15 cellular contexts compared by ENCODE assay signal in the genomic region with DNA sequence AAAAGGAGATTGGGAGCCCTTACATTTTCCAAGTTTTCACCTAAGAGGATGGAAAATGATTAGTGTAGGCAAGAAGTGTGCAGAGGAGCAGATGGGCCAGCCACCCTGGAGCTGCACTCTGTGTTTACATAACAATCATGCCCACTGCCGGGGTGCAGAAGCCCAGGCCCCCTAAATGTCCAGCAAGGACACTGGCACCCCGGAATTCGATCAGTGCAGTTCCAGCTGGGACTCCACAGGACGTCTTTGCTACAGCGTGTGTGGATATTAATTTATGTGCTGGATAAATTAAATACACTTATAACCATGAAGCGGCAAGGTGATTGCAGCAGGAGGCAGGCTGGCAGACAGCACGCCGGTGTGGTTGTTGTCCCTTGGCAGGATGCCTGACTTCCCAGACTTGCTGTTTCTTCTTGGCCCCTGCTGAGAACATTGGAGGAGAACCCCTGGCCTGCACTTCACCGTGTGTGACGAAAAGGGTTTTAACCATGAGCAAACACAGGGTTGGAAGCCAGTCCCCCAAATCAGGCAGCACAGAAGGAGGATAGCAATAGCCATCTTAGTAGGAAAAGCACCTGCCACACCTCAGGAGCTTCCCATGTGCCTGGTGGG.
A peak's percentile ranks its signal among the peaks of the same experiment; 100 is the strongest.
DNase-seq lines count a peak whose midpoint lies in the region; TF ChIP-seq lines count a peak whose summit lies in the region.
"Had no signal": no experiment of that assay in that cellular context is flagged by ENCODE, and none has a peak within 500 bp of the region (broad histone marks: within the 10 kb centered on the region; RNA-seq: fewer than 3 reads in every experiment).

No MANE protein-coding gene starts in this region.

- H3K79me1 ChIP-seq in H9 (ENCODE audit: insufficient read depth, low read depth, low read length, poor library complexity, severe bottlenecking): no peaks in the 10 kb centered on the region

- H4K5ac ChIP-seq in H9 (ENCODE audit: insufficient read length, low read depth, low read length): no peak overlapping the region

- H4K20me1 ChIP-seq in H9 (ENCODE audit: control insufficient read depth, insufficient read depth, insufficient read length): no peaks in the 10 kb centered on the region

- H3K4me3 Mint-ChIP-seq in H9 (peak overlapping the region; percentile 28 to 45), neural crest cell (peak overlapping the region; percentile 63)
- H3K4me3 Mint-ChIP-seq: activated naive CD8-positive, alpha-beta T cell; CD14-positive monocyte had no signal

- H4K91ac ChIP-seq in H9 (ENCODE audit: insufficient read length, low read depth, low read length): peak overlapping the region; percentile 6

- H3K4me1 Mint-ChIP-seq in H9: peaks cover 61 to 69% of the 10 kb centered on the region in 2 experiments
- H3K4me1 Mint-ChIP-seq in neural crest cell: peaks cover 68% of the 10 kb centered on the region
- H3K4me1 Mint-ChIP-seq: CD14-positive monocyte had no signal

- no peak overlapping the region for H2BK20ac ChIP-seq in H9 (ENCODE audit: low read depth, low read length, poor library complexity, severe bottlenecking)

- no peak for TF ChIP-seq CTCF in H9 (conservative IDR thresholded peaks at IDR 0.05)
- TF ChIP-seq CTCF in neural crest cell (conservative IDR thresholded peaks at IDR 0.05): no peak

- no peak overlapping the region for H2BK5ac ChIP-seq in H9 (ENCODE audit: insufficient read length, low read length)

- H2BK12ac ChIP-seq in H9 (ENCODE audit: insufficient read length, low read depth, low read length): no peak overlapping the region

- no peak overlapping the region for H3K9ac ChIP-seq in H9 (ENCODE audit: extremely low read depth, insufficient read length, low read length)

- H2BK120ac ChIP-seq in H9 (ENCODE audit: low read depth, low read length, poor library complexity, severe bottlenecking): no peak overlapping the region

- no peak overlapping the region for H3K23ac ChIP-seq in H9 (ENCODE audit: insufficient read length, low read depth, low read length)

- H3K9me3 Mint-ChIP-seq in H9: peaks cover 11 to 16% of the 10 kb centered on the region in 2 experiments; a peak in 4 of 5 replicates
- no peaks in the 10 kb centered on the region for H3K9me3 Mint-ChIP-seq in neural crest cell

- no peak overlapping the region for H2AFZ ChIP-seq in H9 (ENCODE audit: low read length)

- H4K8ac ChIP-seq in H9 (replicated peaks; ENCODE audit: insufficient read length, low read depth, low read length): no peak overlapping the region

- H3K9me3 ChIP-seq in H9 (ENCODE audit: control insufficient read depth, low read depth, low read length): peaks cover 8% of the 10 kb centered on the region
- H3K9me3 ChIP-seq: upper lobe of left lung had no signal

- no peaks in the 10 kb centered on the region for H3K79me2 ChIP-seq in H9 (ENCODE audit: insufficient read depth, low read length)

- H3K27ac Mint-ChIP-seq in H9: peak overlapping the region; percentile 97 to 99 (median 98)
- peak overlapping the region; percentile 96 for H3K27ac Mint-ChIP-seq in neural crest cell (ENCODE audit: unreplicated experiment)
- H3K27ac Mint-ChIP-seq: activated naive CD8-positive, alpha-beta T cell; CD14-positive monocyte had no signal

- DNase-seq in H9 (peak; percentile 47), NCI-H146 treated with DMSO at 0.1 percent for 48 hours (lab: John Stamatoyannopoulos, UW; ENCODE audit: unreplicated experiment) (peak; percentile 82), SHP77 (lab: John Stamatoyannopoulos, UW) (peak; percentile 56 to 59), neural crest cell (ENCODE audit: low read depth, low spot score) (no peak), germinal center (ENCODE audit: low spot score) (no peak)
- no peak for DNase-seq in stimulated activated CD4-positive, alpha-beta T cell treated with anti-CD3 and anti-CD28 coated beads, Interleukin-4, amount 100 ng/mL, for 4 hours
- DNase-seq in activated naive CD4-positive, alpha-beta T cell (lab: John Stamatoyannopoulos, UW): no peak
- DNase-seq: activated CD4-positive, alpha-beta T cell treated with anti-CD3 and anti-CD28 coated beads for 1 hour; foreskin melanocyte; IMR-90; stimulated activated CD8-positive, alpha-beta memory T cell treated with anti-CD3 and anti-CD28 coated beads, Interleukin-4, amount 100 ng/mL, for 48 hours; T-helper 1 cell; upper lobe of left lung had no signal

- H3K14ac ChIP-seq in H9 (ENCODE audit: insufficient read depth, low read length): 0 out of 2 replicates have a peak overlapping the region, but pooled peaks have one; percentile 8

- H3K18ac ChIP-seq in H9 (ENCODE audit: insufficient read length, low read depth, low read length): peak overlapping the region; percentile 33

- no peaks in the 10 kb centered on the region for H3K23me2 ChIP-seq in H9 (ENCODE audit: insufficient read length, low read depth, low read length, poor library complexity, severe bottlenecking)

- no peaks in the 10 kb centered on the region for H3K27me3 ChIP-seq in H9 (ENCODE audit: insufficient read depth, low read length)
- H3K27me3 ChIP-seq: upper lobe of left lung had no signal

- no peak overlapping the region for H3T11ph ChIP-seq in H9 (ENCODE audit: low read length)

- peak overlapping the region; percentile 45 for H3K4me2 ChIP-seq in H9 (ENCODE audit: insufficient read depth, insufficient read length, low read length)

- H3K27me3 Mint-ChIP-seq in H9 (ENCODE audit: low read depth) (peaks cover 6% of the 10 kb centered on the region), neural crest cell (ENCODE audit: low read depth) (peaks cover 62% of the 10 kb centered on the region)
- H3K27me3 Mint-ChIP-seq: activated naive CD8-positive, alpha-beta T cell had no signal

- H3K27ac ChIP-seq in H9 (ENCODE audit: insufficient read length, low read depth, low read length): peak overlapping the region; percentile 92
- H3K27ac ChIP-seq: upper lobe of left lung had no signal

- H2AK5ac ChIP-seq in H9 (ENCODE audit: insufficient read length, low read length): peak overlapping the region; percentile 52

- no peak overlapping the region; the same call in 1 of the 2 replicates for H2BK15ac ChIP-seq in H9 (ENCODE audit: low read depth, low read length)

- H3K56ac ChIP-seq in H9 (ENCODE audit: insufficient read length, low read depth, low read length): no peak overlapping the region

- H3K4ac ChIP-seq in H9 (ENCODE audit: low read depth, low read length): no peak overlapping the region

- H3K36me3 Mint-ChIP-seq in H9 (ENCODE audit: insufficient read depth in 1 of 3, low read depth in 3 of 3) (peaks cover 0 to 17% (median 3%) of the 10 kb centered on the region in 3 experiments; a peak in 3 of 7 replicates), neural crest cell (ENCODE audit: low read depth) (no peaks in the 10 kb centered on the region)
- H3K36me3 Mint-ChIP-seq: activated naive CD8-positive, alpha-beta T cell; CD14-positive monocyte had no signal

- no CpG with 5 or more reads among the region's 10 CpGs for WGBS in H9 (ENCODE audit: extremely low coverage, insufficient read length, low lambda C conversion rate)

- peaks cover 16% of the 10 kb centered on the region for H3K4me1 ChIP-seq in H9 (ENCODE audit: insufficient read depth, low read length)

Comparison
In these comparisons a context has a peak if more than half of its experiments do, and no peak if none do; other contexts are left out.
1. DNase-seq: peak in H9 (single experiment), NCI-H146 treated with DMSO at 0.1 percent for 48 hours (single experiment) and SHP77 (2 of 2); none in neural crest cell (single experiment), stimulated activated CD4-positive, alpha-beta T cell treated with anti-CD3 and anti-CD28 coated beads, Interleukin-4, amount 100 ng/mL, for 4 hours (0 of 2), germinal center (single experiment) and activated naive CD4-positive, alpha-beta T cell (0 of 4).